8 cellular contexts compared by ENCODE assay signal in genomic region chr19:11197291-11198174, GRCh38. TPM values are rescaled to one million over a fixed set of nuclear protein-coding genes. Genes with fewer than 3 reads are reported as not detected.
A peak's percentile ranks its signal among the peaks of the same experiment; 100 is the strongest.
DNase-seq lines count a peak whose midpoint lies in the region; ATAC-seq and TF ChIP-seq lines count a peak whose summit lies in the region.

TSS of gene KANK2 (minus strand) at chr19:11197545. CDS start at chr19:11194511, 3,034 bp downstream.

- TF ChIP-seq CTCF in LNCaP clone FGC (IDR thresholded peaks at IDR 0.05; ENCODE audit: control insufficient read depth, extremely low read depth, insufficient read depth), result no peak; the same call in 1 of the 2 replicates

- no peak within 1 kb of the TSS for H3K27ac Mint-ChIP-seq in activated naive CD4-positive, alpha-beta T cell treated with anti-CD3 and anti-CD28 coated beads, Interleukin-2, amount 50 U/mL, for 24 hours

- no peaks in the 10 kb centered on the region for H3K36me3 Mint-ChIP-seq in activated naive CD4-positive, alpha-beta T cell treated with anti-CD3 and anti-CD28 coated beads, Interleukin-2, amount 50 U/mL, for 24 hours

- peak within 1 kb of the TSS; percentile 78 for H3K4me3 Mint-ChIP-seq in activated naive CD4-positive, alpha-beta T cell treated with anti-CD3 and anti-CD28 coated beads, Interleukin-2, amount 50 U/mL, for 24 hours

- H3K4me3 ChIP-seq in LNCaP clone FGC (ENCODE audit: low read depth, low read length), result peak within 1 kb of the TSS; percentile 81

- peak within 1 kb of the TSS; percentile 55 for H3K27ac ChIP-seq in substantia nigra (ENCODE audit: low read depth, low read length, poor library complexity, severe bottlenecking)

- H3K9me3 Mint-ChIP-seq in activated naive CD4-positive, alpha-beta T cell treated with anti-CD3 and anti-CD28 coated beads, Interleukin-2, amount 50 U/mL, for 24 hours, result no peaks in the 10 kb centered on the region

- ATAC-seq in GM21786 (IDR thresholded peaks at IDR 0.05; ENCODE audit: unreplicated experiment), result peak; percentile 73

- H3K4me1 Mint-ChIP-seq in activated naive CD4-positive, alpha-beta T cell treated with anti-CD3 and anti-CD28 coated beads, Interleukin-2, amount 50 U/mL, for 24 hours, result peaks cover 5% of the 10 kb centered on the region

- H3K27me3 Mint-ChIP-seq in activated naive CD4-positive, alpha-beta T cell treated with anti-CD3 and anti-CD28 coated beads, Interleukin-2, amount 50 U/mL, for 24 hours, result peaks cover 5% of the 10 kb centered on the region

- peak; percentile 77 for DNase-seq in DMS79 (lab: John Stamatoyannopoulos, UW)
- DNase-seq in LNCaP clone FGC (ENCODE audit: low read depth), result peak; percentile 78
- DNase-seq in SK-N-DZ (ENCODE audit: low spot score), result peak; percentile 71
- DNase-seq in germinal center (ENCODE audit: low spot score), result peak; percentile 97
- DNase-seq in nucleus accumbens (lab: John Stamatoyannopoulos, UW), result peak in 54 of 56 donors; percentile 18 to 89 (median 74)
- DNase-seq in substantia nigra (lab: John Stamatoyannopoulos, UW), result peak in 48 of 49 donors; percentile 28 to 88 (median 74)

RNA-seq across cellular contexts. Expression of gene KANK2, which starts in this region (rescaled TPM):
- 20.7 and 22.0 TPM in 2 replicates for polyA plus RNA-seq in SK-N-DZ (2014; cell fraction: cytosol; rRNA removed)
- 14.7 and 21.7 TPM in 2 replicates for polyA plus RNA-seq in SK-N-DZ (2014; cell fraction: nucleus; rRNA removed)

Comparison
In these comparisons a context has a peak if more than half of its experiments do, and no peak if none do; other contexts are left out.
1. Peak in every context shown above with its lines: DNase-seq, ATAC-seq, H3K4me3 ChIP-seq and H3K27ac ChIP-seq.